Comparison of ENCODE assay signal across 15 cellular contexts in genomic region chr9:35680331-35681105, GRCh38. TPM values are rescaled to one million over a fixed set of nuclear protein-coding genes. Genes with fewer than 3 reads are reported as not detected.
DNase-seq lines count a peak whose midpoint lies in the region; ATAC-seq and TF ChIP-seq lines count a peak whose summit lies in the region.
"Had no signal": no experiment of that assay in that cellular context is flagged by ENCODE, and none has a peak within 500 bp of the region (broad histone marks: within the 10 kb centered on the region; RNA-seq: fewer than 3 reads in every experiment).

No MANE protein-coding gene starts in this region.

- ATAC-seq in GM18873 (IDR thresholded peaks at IDR 0.05; ENCODE audit: low FRiP score, unreplicated experiment): peak; percentile 73
- ATAC-seq in HG03354 (IDR thresholded peaks at IDR 0.05; ENCODE audit: poor library complexity, severe bottlenecking, unreplicated experiment): peak; percentile 85
- no peak for ATAC-seq in GM21723 (IDR thresholded peaks at IDR 0.05; ENCODE audit: unreplicated experiment)
- ATAC-seq: left lung had no signal

- no peak overlapping the region for H3K27ac Mint-ChIP-seq in progenitor cell of endocrine pancreas
- H3K27ac Mint-ChIP-seq: stimulated activated naive CD8-positive, alpha-beta T cell treated with anti-CD3 and anti-CD28 coated beads, Interleukin-15, Interleukin-2, amounts not matched to agents 100 ng/mL and 50 ng/mL, for 24 hours had no signal

- TF ChIP-seq CTCF in progenitor cell of endocrine pancreas (IDR thresholded peaks at IDR 0.05; ENCODE audit: unreplicated experiment): no peak

- H3K4me3 ChIP-seq in rectal smooth muscle tissue (ENCODE audit: low read length): no peak overlapping the region
- H3K4me3 ChIP-seq: left lung, skin epidermis had no signal

- peaks cover 2% of the 10 kb centered on the region for H3K36me3 Mint-ChIP-seq in progenitor cell of endocrine pancreas (ENCODE audit: insufficient read depth)

- peaks cover 10% of the 10 kb centered on the region for H3K27me3 Mint-ChIP-seq in progenitor cell of endocrine pancreas

- H3K27ac ChIP-seq in rectal smooth muscle tissue (ENCODE audit: low read depth, low read length): peak overlapping the region; percentile 44
- H3K27ac ChIP-seq: epithelial cell of prostate, KMS-11, left lung, skin epidermis had no signal

- H3K9ac ChIP-seq in rectal smooth muscle tissue (ENCODE audit: low read length): no peak overlapping the region
- H3K9ac ChIP-seq: KMS-11 had no signal

- H3K27me3 ChIP-seq in rectal smooth muscle tissue (ENCODE audit: control insufficient read depth, insufficient read depth, low read length): no peaks in the 10 kb centered on the region

- peaks cover 22% of the 10 kb centered on the region for H3K4me1 ChIP-seq in rectal smooth muscle tissue (ENCODE audit: control insufficient read depth, insufficient read depth, low read length)

- DNase-seq in cerebellar cortex (ENCODE audit: low spot score) (peak; percentile 80), amniotic stem cell (lab: John Stamatoyannopoulos, UW) (no peak), progenitor cell of endocrine pancreas (ENCODE audit: low spot score, unreplicated experiment) (no peak), RKO (ENCODE audit: low spot score) (no peak)
- DNase-seq: activated naive CD4-positive, alpha-beta T cell; DND-41; left lung had no signal

- no peak overlapping the region for H3K4me3 Mint-ChIP-seq in progenitor cell of endocrine pancreas (ENCODE audit: low read depth)
- H3K4me3 Mint-ChIP-seq: stimulated activated naive CD8-positive, alpha-beta T cell treated with anti-CD3 and anti-CD28 coated beads, Interleukin-15, Interleukin-2, amounts not matched to agents 100 ng/mL and 50 ng/mL, for 24 hours had no signal

- peaks cover 31% of the 10 kb centered on the region for H3K36me3 ChIP-seq in rectal smooth muscle tissue (ENCODE audit: control insufficient read depth, insufficient read depth, low read length)

- no peaks in the 10 kb centered on the region for H3K9me3 Mint-ChIP-seq in progenitor cell of endocrine pancreas (ENCODE audit: low read depth)
- H3K9me3 Mint-ChIP-seq: stimulated activated naive CD8-positive, alpha-beta T cell treated with anti-CD3 and anti-CD28 coated beads, Interleukin-15, Interleukin-2, amounts not matched to agents 100 ng/mL and 50 ng/mL, for 24 hours had no signal

- peaks cover 4% of the 10 kb centered on the region for H3K4me1 Mint-ChIP-seq in progenitor cell of endocrine pancreas (ENCODE audit: low read depth)

RNA-seq across cellular contexts. Expression of gene CA9, which starts 6.8 kb away (rescaled TPM):
- total RNA-seq in progenitor cell of endocrine pancreas: 0.31 and 0.49 TPM in 2 replicates

RNA-seq across cellular contexts. Expression of gene TPM2, which starts 9.2 kb away (rescaled TPM):
- total RNA-seq in progenitor cell of endocrine pancreas: 24.3 and 32.4 TPM in 2 replicates

RNA-seq across cellular contexts. Expression of gene ARHGEF39, which starts 15.5 kb away (rescaled TPM):
- 9.1 and 10.4 TPM in 2 replicates for total RNA-seq in progenitor cell of endocrine pancreas

RNA-seq across cellular contexts. Expression of gene CCDC107, which starts 22.4 kb away (rescaled TPM):
- total RNA-seq in progenitor cell of endocrine pancreas: 17.2 and 18.8 TPM in 2 replicates

RNA-seq across cellular contexts. Expression of gene RMRP, which starts 22.7 kb away (rescaled TPM):
- 15,251 and 16,487 TPM in 2 replicates for total RNA-seq in progenitor cell of endocrine pancreas
